8 cellular contexts compared by ENCODE assay signal in the genomic region with DNA sequence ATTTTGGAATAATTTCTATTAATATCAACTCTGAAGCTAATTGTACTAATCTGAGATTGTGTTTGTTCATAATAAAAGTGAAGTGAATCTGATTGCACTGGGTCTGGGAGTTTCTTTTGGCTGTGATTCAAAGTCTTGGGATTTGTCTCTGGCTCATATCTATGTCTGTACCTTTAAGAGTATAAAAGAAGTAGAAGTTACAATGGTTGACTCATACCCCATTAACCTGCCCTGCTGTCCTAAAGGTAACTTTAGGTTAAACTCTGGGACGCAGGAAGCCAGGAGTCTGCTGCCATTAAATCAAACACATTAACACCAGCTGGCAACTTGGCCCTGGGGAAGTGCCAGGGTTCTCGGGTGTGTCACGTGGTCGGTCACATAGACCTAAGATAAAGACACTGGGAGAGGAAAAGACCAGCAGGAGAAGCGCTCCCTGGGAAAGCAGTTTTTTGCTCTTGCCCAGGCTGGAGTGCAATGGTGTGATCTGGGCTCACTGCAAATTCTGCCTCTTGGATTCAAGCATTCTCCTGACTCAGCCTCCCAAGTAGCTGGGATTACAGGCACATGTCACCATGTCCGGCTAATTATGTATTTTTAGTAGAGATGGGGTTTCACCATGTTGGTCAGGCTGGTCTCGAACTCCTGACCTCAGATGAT. TPM values are rescaled to one million over a fixed set of nuclear protein-coding genes. Genes with fewer than 3 reads are reported as not detected.
DNase-seq lines count a peak whose midpoint lies in the region; ATAC-seq and TF ChIP-seq lines count a peak whose summit lies in the region.

No MANE protein-coding gene starts in this region.

- no peaks in the 10 kb centered on the region for H3K36me3 ChIP-seq in colonic mucosa

- ATAC-seq in HG03139 (IDR thresholded peaks at IDR 0.05; ENCODE audit: unreplicated experiment), result no peak

- no peak for TF ChIP-seq CTCF in colonic mucosa (IDR thresholded peaks at IDR 0.05)

- no peaks in the 10 kb centered on the region for H3K9me3 ChIP-seq in colonic mucosa

- H3K4me3 ChIP-seq in colonic mucosa, result no peak overlapping the region

- no peaks in the 10 kb centered on the region for H3K27me3 ChIP-seq in colonic mucosa

- peak overlapping the region; percentile 54 for H3K27ac ChIP-seq in colonic mucosa

- H3K9ac ChIP-seq in colonic mucosa (ENCODE audit: low read depth in 2 of 2, low read length in 2 of 2), result peak overlapping the region in 1 of 2 donors; percentile 19

- intact Hi-C loops in colonic mucosa (cut with DNase I), result no loop called here

- peak; percentile 99 for DNase-seq in H4 (ENCODE audit: low spot score)
- DNase-seq in NCI-H69 (lab: John Stamatoyannopoulos, UW), result peak; percentile 89
- DNase-seq in colonic mucosa, result peak; percentile 95
- DNase-seq in lung microvascular endothelial cell (ENCODE audit: low read depth in 2 of 2), result peak; percentile 65
- DNase-seq in activated CD4-positive, CD25-positive, alpha-beta regulatory T cell (lab: John Stamatoyannopoulos, UW), result no peak
- no peak for DNase-seq in AG08396 (ENCODE audit: low spot score)
- no peak for DNase-seq in NCI-H1930 (lab: John Stamatoyannopoulos, UW)

- H3K4me1 ChIP-seq in colonic mucosa, result no peaks in the 10 kb centered on the region

RNA-seq across cellular contexts. Expression of a gene that starts 17.8 kb away (rescaled TPM):
- total RNA-seq in H4 (2014; rRNA removed; shearing (Covaris generic)), result 458 and 512 TPM in 2 replicates
- 100 to 1,000 TPM; 159 to 513 TPM for total RNA-seq in colonic mucosa
- total RNA-seq in lung microvascular endothelial cell, result 29.8 and 60.1 TPM in 2 replicates

RNA-seq across cellular contexts. Expression of a gene that starts 34.8 kb away (rescaled TPM):
- total RNA-seq in H4 (2014; rRNA removed; shearing (Covaris generic)), result not detected in 2 replicates
- total RNA-seq in colonic mucosa, result under 1 TPM; 0.50 to 0.52 TPM
- total RNA-seq in lung microvascular endothelial cell, result not detected in 2 replicates

Comparison
In these comparisons a context has a peak if more than half of its experiments do, and no peak if none do; other contexts are left out.
1. DNase-seq: peak in H4 (single experiment), NCI-H69 (single experiment), colonic mucosa (single experiment) and lung microvascular endothelial cell (2 of 2); none in activated CD4-positive, CD25-positive, alpha-beta regulatory T cell (0 of 4), AG08396 (single experiment) and NCI-H1930 (0 of 2).